ENCODE assay signal across 1 cellular context in genomic region chr15:43214169-43214568, GRCh38.
TF ChIP-seq lines count a peak whose summit lies in the region.

No MANE protein-coding gene starts in this region.

TF ChIP-seq in HepG2, 621 proteins besides CTCF, POLR2A, EP300 and RAD21:
- TF ChIP-seq ZKSCAN1 (IDR thresholded peaks at IDR 0.05; ENCODE audit: low read length) (no peak), POLR2AphosphoS5 (IDR thresholded peaks at IDR 0.05; ENCODE audit: low read depth, low read length) (no peak), NFATC3 (CRISPR knock-in tag; IDR thresholded peaks at IDR 0.05) (no peak), RELA (CRISPR knock-in tag; IDR thresholded peaks at IDR 0.05) (no peak), SALL1 (CRISPR knock-in tag; IDR thresholded peaks at IDR 0.05) (no peak)
